Comparison of ENCODE assay signal across 1 cellular context in the genomic region with DNA sequence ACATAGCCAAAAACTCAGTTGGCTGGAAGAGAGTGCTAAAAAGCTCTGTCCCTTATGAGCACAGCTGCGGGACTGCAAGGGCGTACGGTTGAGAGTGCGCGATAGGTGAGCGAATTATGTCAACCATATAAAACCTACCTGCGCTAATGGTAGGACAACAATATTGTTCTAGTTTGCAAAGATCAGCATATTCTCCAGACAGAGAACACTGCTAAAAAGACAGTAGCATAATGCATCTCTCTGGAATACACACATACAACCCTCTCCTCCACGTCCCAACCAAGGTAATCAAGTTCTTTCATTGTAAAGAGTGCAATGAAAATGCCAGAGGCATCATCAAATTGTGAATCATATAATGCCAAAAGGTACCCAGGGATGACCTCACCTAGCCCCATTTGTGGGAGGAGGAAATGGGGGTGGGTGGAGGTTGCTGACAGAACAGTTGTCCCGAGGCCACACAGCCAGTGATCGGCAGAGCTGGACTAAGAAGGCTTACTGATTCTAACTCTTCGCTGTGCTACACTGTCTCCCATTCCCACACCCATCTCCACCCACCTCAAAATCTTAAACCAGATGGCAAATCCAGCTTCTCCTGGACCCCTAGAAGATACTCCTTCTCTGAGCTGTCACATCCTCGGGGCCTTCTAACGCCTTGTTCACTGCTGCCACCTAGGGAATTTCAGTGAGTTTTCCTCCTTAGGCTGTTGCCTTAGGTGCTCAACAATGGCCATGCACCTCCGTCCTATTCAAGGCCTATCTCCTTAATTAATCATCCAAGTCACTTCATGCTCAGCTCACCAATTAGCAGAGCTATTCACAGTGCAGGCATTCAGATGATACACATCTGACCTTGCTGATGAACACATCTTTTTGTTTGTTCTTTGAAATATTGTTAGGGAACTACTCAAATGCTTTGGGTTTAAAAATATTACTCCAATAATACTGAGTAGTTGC.
TF ChIP-seq lines count a peak whose summit lies in the region.

No MANE protein-coding gene starts in this region.

TF ChIP-seq in SK-N-SH treated with all-trans-retinoic acid at 6 μM for 48 hours, 23 proteins besides CTCF, POLR2A, EP300 and RAD21 (continued from another document):
- TF ChIP-seq, protein P1, sequence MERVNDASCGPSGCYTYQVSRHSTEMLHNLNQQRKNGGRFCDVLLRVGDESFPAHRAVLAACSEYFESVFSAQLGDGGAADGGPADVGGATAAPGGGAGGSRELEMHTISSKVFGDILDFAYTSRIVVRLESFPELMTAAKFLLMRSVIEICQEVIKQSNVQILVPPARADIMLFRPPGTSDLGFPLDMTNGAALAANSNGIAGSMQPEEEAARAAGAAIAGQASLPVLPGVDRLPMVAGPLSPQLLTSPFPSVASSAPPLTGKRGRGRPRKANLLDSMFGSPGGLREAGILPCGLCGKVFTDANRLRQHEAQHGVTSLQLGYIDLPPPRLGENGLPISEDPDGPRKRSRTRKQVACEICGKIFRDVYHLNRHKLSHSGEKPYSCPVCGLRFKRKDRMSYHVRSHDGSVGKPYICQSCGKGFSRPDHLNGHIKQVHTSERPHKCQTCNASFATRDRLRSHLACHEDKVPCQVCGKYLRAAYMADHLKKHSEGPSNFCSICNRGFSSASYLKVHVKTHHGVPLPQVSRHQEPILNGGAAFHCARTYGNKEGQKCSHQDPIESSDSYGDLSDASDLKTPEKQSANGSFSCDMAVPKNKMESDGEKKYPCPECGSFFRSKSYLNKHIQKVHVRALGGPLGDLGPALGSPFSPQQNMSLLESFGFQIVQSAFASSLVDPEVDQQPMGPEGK (CRISPR knock-in tag; IDR thresholded peaks at IDR 0.05; ENCODE audit: borderline replicate concordance) = no peak
- TF ChIP-seq ZFP30 (CRISPR knock-in tag; IDR thresholded peaks at IDR 0.05) (no peak), ESRRG (CRISPR knock-in tag; IDR thresholded peaks at IDR 0.05) (no peak), TOX (CRISPR knock-in tag; IDR thresholded peaks at IDR 0.05; ENCODE audit: borderline replicate concordance) (no peak), CSDC2 (CRISPR knock-in tag; IDR thresholded peaks at IDR 0.05) (no peak), GLIS3 (CRISPR knock-in tag; IDR thresholded peaks at IDR 0.05) (no peak), PPARA (CRISPR knock-in tag; IDR thresholded peaks at IDR 0.05; ENCODE audit: borderline replicate concordance) (no peak), ZC3H10 (CRISPR knock-in tag; IDR thresholded peaks at IDR 0.05) (no peak)
- TF ChIP-seq, protein P2, sequence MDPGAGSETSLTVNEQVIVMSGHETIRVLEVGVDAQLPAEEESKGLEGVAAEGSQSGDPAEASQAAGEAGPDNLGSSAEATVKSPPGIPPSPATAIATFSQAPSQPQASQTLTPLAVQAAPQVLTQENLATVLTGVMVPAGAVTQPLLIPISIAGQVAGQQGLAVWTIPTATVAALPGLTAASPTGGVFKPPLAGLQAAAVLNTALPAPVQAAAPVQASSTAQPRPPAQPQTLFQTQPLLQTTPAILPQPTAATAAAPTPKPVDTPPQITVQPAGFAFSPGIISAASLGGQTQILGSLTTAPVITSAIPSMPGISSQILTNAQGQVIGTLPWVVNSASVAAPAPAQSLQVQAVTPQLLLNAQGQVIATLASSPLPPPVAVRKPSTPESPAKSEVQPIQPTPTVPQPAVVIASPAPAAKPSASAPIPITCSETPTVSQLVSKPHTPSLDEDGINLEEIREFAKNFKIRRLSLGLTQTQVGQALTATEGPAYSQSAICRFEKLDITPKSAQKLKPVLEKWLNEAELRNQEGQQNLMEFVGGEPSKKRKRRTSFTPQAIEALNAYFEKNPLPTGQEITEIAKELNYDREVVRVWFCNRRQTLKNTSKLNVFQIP (CRISPR knock-in tag; IDR thresholded peaks at IDR 0.05; ENCODE audit: borderline replicate concordance, low read depth) = no peak
